Comparison of ENCODE assay signal across 12 cellular contexts in the genomic region with DNA sequence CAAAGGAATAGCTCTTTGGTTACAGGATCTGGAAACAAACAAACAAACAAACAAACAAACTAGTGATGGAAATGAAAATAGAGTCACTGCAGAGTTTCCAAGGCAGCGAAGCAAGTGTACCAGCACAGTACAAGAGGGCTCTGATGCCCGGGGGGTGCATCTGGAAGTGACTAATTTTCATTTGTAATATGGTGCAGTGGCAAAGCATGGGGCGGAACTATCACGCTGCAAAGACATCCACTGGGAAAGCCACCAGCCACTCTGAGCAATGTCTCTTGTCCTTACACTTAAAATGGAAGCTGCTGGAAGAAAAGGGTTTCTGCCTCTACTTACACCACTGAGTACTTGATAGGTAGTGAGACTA. TPM values are rescaled to one million over a fixed set of nuclear protein-coding genes. Genes with fewer than 3 reads are reported as not detected.
DNase-seq lines count a peak whose midpoint lies in the region; TF ChIP-seq lines count a peak whose summit lies in the region.
"Had no signal": no experiment of that assay in that cellular context is flagged by ENCODE, and none has a peak within 500 bp of the region (broad histone marks: within the 10 kb centered on the region; RNA-seq: fewer than 3 reads in every experiment).

No MANE protein-coding gene starts in this region.

- no peak overlapping the region for H3K4me3 Mint-ChIP-seq in activated naive CD4-positive, alpha-beta T cell treated with anti-CD3 and anti-CD28 coated beads, Interleukin-2, amount 50 U/mL, for 24 hours
- H3K4me3 Mint-ChIP-seq in activated CD4-positive, alpha-beta memory T cell treated with anti-CD3 and anti-CD28 coated beads for 36 hours, result no peak overlapping the region
- H3K4me3 Mint-ChIP-seq in immature natural killer cell, result peak overlapping the region in 1 of 5 donors; percentile 3

- 72 to 78% methylated on average over 4 of the region's 4 CpGs for WGBS in tibial nerve, 2 donors

- H3K4me1 Mint-ChIP-seq in activated naive CD4-positive, alpha-beta T cell treated with anti-CD3 and anti-CD28 coated beads, Interleukin-2, amount 50 U/mL, for 24 hours, result peaks cover 52% of the 10 kb centered on the region
- H3K4me1 Mint-ChIP-seq in activated CD4-positive, alpha-beta memory T cell treated with anti-CD3 and anti-CD28 coated beads for 36 hours (ENCODE audit: low read depth), result peaks cover 61% of the 10 kb centered on the region
- H3K4me1 Mint-ChIP-seq in immature natural killer cell, result peaks cover 44 to 67% of the 10 kb centered on the region in 2 donors

- no peaks in the 10 kb centered on the region for H3K36me3 ChIP-seq in tibial nerve
- H3K36me3 ChIP-seq: cardiac muscle cell had no signal

- H3K4me1 ChIP-seq in tibial nerve, result peaks cover 0 to 45% (median 25%) of the 10 kb centered on the region in 4 donors

- H3K9me3 ChIP-seq in tibial nerve, result no peaks in the 10 kb centered on the region

- DNase-seq in activated naive CD4-positive, alpha-beta T cell (lab: John Stamatoyannopoulos, UW), result no peak
- peak; percentile 30 for DNase-seq in activated CD4-positive, alpha-beta memory T cell treated with anti-CD3 and anti-CD28 coated beads for 36 hours
- no peak for DNase-seq in immature natural killer cell
- DNase-seq in tibial nerve (ENCODE audit: low spot score in 2 of 2), result no peak
- no peak for DNase-seq in activated gamma-delta T cell treated with Interleukin-2 at 50 U/mL for 16 hours
- DNase-seq in NCI-H2171 (lab: John Stamatoyannopoulos, UW), result no peak
- no peak for DNase-seq in GM03348 (ENCODE audit: low spot score)
- DNase-seq: left cardiac atrium, NCI-H524 had no signal

- no peak overlapping the region for H3K4me3 ChIP-seq in tibial nerve
- H3K4me3 ChIP-seq: cardiac muscle cell, SK-N-MC had no signal

- TF ChIP-seq EP300 in tibial nerve (IDR thresholded peaks at IDR 0.05), result no peak

- no peak for TF ChIP-seq CTCF in tibial nerve (IDR thresholded peaks at IDR 0.05)

- TF ChIP-seq POLR2A in tibial nerve (IDR thresholded peaks at IDR 0.05), result no peak

- CTCF ChIA-PET in activated CD4-positive, alpha-beta memory T cell treated with anti-CD3 and anti-CD28 coated beads for 36 hours (lab: Charles Lee), result interaction anchor here (1.4 to 2.5 kb wide), 4 partner anchors 48 to 219 kb away, joined by 5 to 11 read pairs (median 8); no protein-coding TSS in a partner anchor

- POLR2A ChIA-PET in activated CD4-positive, alpha-beta memory T cell treated with anti-CD3 and anti-CD28 coated beads for 36 hours (lab: Charles Lee), result interaction anchor here (1.1 to 4.9 kb wide), 10 partner anchors 12 to 183 kb away, joined by 3 to 51 read pairs (median 7); a partner anchor contains a TSS

- peaks cover 24% of the 10 kb centered on the region for H3K36me3 Mint-ChIP-seq in activated naive CD4-positive, alpha-beta T cell treated with anti-CD3 and anti-CD28 coated beads, Interleukin-2, amount 50 U/mL, for 24 hours
- H3K36me3 Mint-ChIP-seq in activated CD4-positive, alpha-beta memory T cell treated with anti-CD3 and anti-CD28 coated beads for 36 hours, result peaks cover 11% of the 10 kb centered on the region
- peaks cover 12 to 42% (median 20%) of the 10 kb centered on the region in 3 donors for H3K36me3 Mint-ChIP-seq in immature natural killer cell

- no peaks in the 10 kb centered on the region for H3K9me3 Mint-ChIP-seq in activated naive CD4-positive, alpha-beta T cell treated with anti-CD3 and anti-CD28 coated beads, Interleukin-2, amount 50 U/mL, for 24 hours
- no peaks in the 10 kb centered on the region for H3K9me3 Mint-ChIP-seq in activated CD4-positive, alpha-beta memory T cell treated with anti-CD3 and anti-CD28 coated beads for 36 hours
- H3K9me3 Mint-ChIP-seq in immature natural killer cell, result no peaks in the 10 kb centered on the region

- peak overlapping the region; percentile 39 for H3K27ac Mint-ChIP-seq in activated naive CD4-positive, alpha-beta T cell treated with anti-CD3 and anti-CD28 coated beads, Interleukin-2, amount 50 U/mL, for 24 hours
- peak overlapping the region; percentile 93 for H3K27ac Mint-ChIP-seq in activated CD4-positive, alpha-beta memory T cell treated with anti-CD3 and anti-CD28 coated beads for 36 hours
- peak overlapping the region in 5 of 6 donors; percentile 8 to 73 (median 33) for H3K27ac Mint-ChIP-seq in immature natural killer cell

- H3K27me3 ChIP-seq in tibial nerve, result no peaks in the 10 kb centered on the region
- H3K27me3 ChIP-seq: cardiac muscle cell had no signal

- H3K27ac ChIP-seq in tibial nerve, result peak overlapping the region in 3 of 4 donors; percentile 37 to 79 (median 74)
- H3K27ac ChIP-seq: cardiac muscle cell, SK-N-MC had no signal

- no peaks in the 10 kb centered on the region for H3K27me3 Mint-ChIP-seq in activated naive CD4-positive, alpha-beta T cell treated with anti-CD3 and anti-CD28 coated beads, Interleukin-2, amount 50 U/mL, for 24 hours
- no peaks in the 10 kb centered on the region for H3K27me3 Mint-ChIP-seq in activated CD4-positive, alpha-beta memory T cell treated with anti-CD3 and anti-CD28 coated beads for 36 hours
- H3K27me3 Mint-ChIP-seq in immature natural killer cell (ENCODE audit: low read depth in 3 of 3), result peaks cover 0 to 2% (median 0%) of the 10 kb centered on the region in 3 donors

- intact Hi-C loops in activated CD4-positive, alpha-beta memory T cell treated with anti-CD3 and anti-CD28 coated beads for 36 hours (cut with micrococcal nuclease), result loop anchor here (1.0 to 5.0 kb wide), 14 partner anchors 19 to 440 kb away; a partner anchor contains a TSS

RNA-seq across cellular contexts. Expression of a gene that starts 44.4 kb away (rescaled TPM):
- total RNA-seq in activated CD4-positive, alpha-beta memory T cell treated with anti-CD3 and anti-CD28 coated beads for 36 hours, result 10 to 100 TPM; 26.6 to 31.5 TPM
- 10 to 100 TPM; 26.2 to 73.6 (median 27.6) TPM for polyA plus RNA-seq in immature natural killer cell
- total RNA-seq in tibial nerve, result 100 to 1,000 TPM; 107 to 205 (median 130) TPM

Comparison
In these comparisons a context has a peak if more than half of its experiments do, and no peak if none do; other contexts are left out.
1. H3K27ac Mint-ChIP-seq: peak in every context shown above with its lines; median percentile 93 in activated CD4-positive, alpha-beta memory T cell treated with anti-CD3 and anti-CD28 coated beads for 36 hours; 39 in activated naive CD4-positive, alpha-beta T cell treated with anti-CD3 and anti-CD28 coated beads, Interleukin-2, amount 50 U/mL, for 24 hours; 33 in immature natural killer cell.